ENCODE assay signal across 8 cellular contexts in the genomic region with DNA sequence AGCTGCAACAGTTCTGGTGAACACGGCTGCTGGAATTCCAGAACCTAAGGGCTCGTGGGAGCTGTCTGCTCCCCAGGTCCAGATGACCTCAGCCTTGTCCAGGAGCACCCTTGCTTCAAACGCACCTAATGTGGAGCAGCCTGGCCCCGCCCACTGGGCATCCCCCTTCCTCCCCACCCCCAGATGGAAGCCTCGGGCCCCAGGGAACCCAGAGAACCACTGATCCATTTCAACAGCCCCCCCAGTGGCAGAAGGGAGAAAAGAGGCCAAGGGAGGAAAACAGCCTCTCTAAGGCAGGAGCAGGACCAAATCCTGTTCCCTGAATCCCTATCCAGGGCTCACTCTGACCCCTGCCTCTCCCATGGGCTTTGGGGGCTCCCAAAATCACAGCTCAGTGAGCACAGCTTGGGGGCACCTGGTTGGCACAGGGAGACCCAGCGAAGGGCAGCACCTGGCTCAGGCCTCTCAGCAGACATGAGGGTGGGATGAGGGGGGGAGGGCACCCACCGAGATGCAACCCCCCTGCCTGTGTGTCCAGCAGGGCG. TPM values are rescaled to one million over a fixed set of nuclear protein-coding genes. Genes with fewer than 3 reads are reported as not detected.
A peak's percentile ranks its signal among the peaks of the same experiment; 100 is the strongest.
DNase-seq lines count a peak whose midpoint lies in the region; TF ChIP-seq lines count a peak whose summit lies in the region.

No MANE protein-coding gene starts in this region.

- H3K9ac ChIP-seq in neuronal stem cell (ENCODE audit: low read depth, low read length, poor library complexity), result no peak overlapping the region

- peak overlapping the region; percentile 74 for H3K4me3 ChIP-seq in GM06990 (replicated peaks; ENCODE audit: low read depth, low read length)
- no peak overlapping the region for H3K4me3 ChIP-seq in neuronal stem cell (ENCODE audit: low read length in 2 of 2)

- H2AK5ac ChIP-seq in neuronal stem cell (ENCODE audit: low read depth, low read length), result no peak overlapping the region

- H4K91ac ChIP-seq in neuronal stem cell (ENCODE audit: low read depth, low read length, poor library complexity), result no peak overlapping the region

- H3K27ac ChIP-seq in caudate nucleus (ENCODE audit: low read depth, low read length), result peak overlapping the region; percentile 31
- no peak overlapping the region for H3K27ac ChIP-seq in neuronal stem cell (replicated peaks; ENCODE audit: low read length)

- peaks cover 6 to 8% of the 10 kb centered on the region in 2 donors for H3K4me1 ChIP-seq in neuronal stem cell (ENCODE audit: control insufficient read depth in 2 of 2, insufficient read depth in 1 of 2, low read depth in 1 of 2, low read length in 2 of 2)

- H3K27me3 ChIP-seq in GM06990 (replicated peaks; ENCODE audit: control insufficient read depth, insufficient read depth, low read length), result no peaks in the 10 kb centered on the region
- peaks cover 0 to 22% (median 0%) of the 10 kb centered on the region in 3 experiments for H3K27me3 ChIP-seq in neuronal stem cell (ENCODE audit: control insufficient read depth in 3 of 3, insufficient read depth in 3 of 3, low read depth in 1 of 3, low read length in 3 of 3)

- H3K4me2 ChIP-seq in neuronal stem cell (ENCODE audit: insufficient read depth, low read length, poor library complexity, severe bottlenecking), result no peak overlapping the region

- no peak overlapping the region for H2BK12ac ChIP-seq in neuronal stem cell (ENCODE audit: low read length)

- no peak overlapping the region for H2BK120ac ChIP-seq in neuronal stem cell (ENCODE audit: low read depth, low read length)

- peak overlapping the region; percentile 61 for H3K14ac ChIP-seq in neuronal stem cell (ENCODE audit: low read length)

- in situ Hi-C loops in KBM-7 (cut with MboI; ENCODE audit: low pct_unique_long_range_greater_than_20kb, low sequenced_read_pairs), result no loop called here

- H2BK5ac ChIP-seq in neuronal stem cell (ENCODE audit: low read length), result no peak overlapping the region

- H3K79me1 ChIP-seq in neuronal stem cell (ENCODE audit: low read depth, low read length), result no peaks in the 10 kb centered on the region

- no peak overlapping the region for H4K8ac ChIP-seq in neuronal stem cell (ENCODE audit: low read depth, low read length)

- peak overlapping the region; percentile 29 for H3K18ac ChIP-seq in neuronal stem cell (ENCODE audit: low read length)

- no peak overlapping the region for H2BK15ac ChIP-seq in neuronal stem cell (ENCODE audit: low read length)

- H3K4ac ChIP-seq in neuronal stem cell (ENCODE audit: low read length), result no peak overlapping the region

- WGBS in neuronal stem cell (ENCODE audit: extremely low coverage in 2 of 2, insufficient read length in 2 of 2, insufficient replicate concordance in 1 of 2), 2 donors, result no CpG with 5 or more reads among the region's 8 CpGs

- no peak for DNase-seq in GM06990 (ENCODE audit: extremely low read depth, insufficient read length)
- peak; percentile 19 for DNase-seq in SKM-1 treated with dmso at 0.1 percent for 144 hours (lab: John Stamatoyannopoulos, UW; ENCODE audit: unreplicated experiment)
- DNase-seq in caudate nucleus (lab: John Stamatoyannopoulos, UW), result peak in 1 of 61 donors; percentile 23
- no peak for DNase-seq in neuronal stem cell (ENCODE audit: low spot score)
- no peak for DNase-seq in DMS153 (lab: John Stamatoyannopoulos, UW)
- DNase-seq in KBM-7, result no peak
- DNase-seq in NCI-H146 (lab: John Stamatoyannopoulos, UW), result no peak
- no peak for DNase-seq in NCI-H2196 (lab: John Stamatoyannopoulos, UW; ENCODE audit: unreplicated experiment)

- no peak overlapping the region for H3K23ac ChIP-seq in neuronal stem cell (ENCODE audit: low read depth, low read length, poor library complexity)

- peak; percentile 13 for TF ChIP-seq CTCF in GM06990 (IDR thresholded peaks at IDR 0.05; ENCODE audit: insufficient read depth, low read length, poor library complexity, severe bottlenecking)

- H3K36me3 ChIP-seq in GM06990 (ENCODE audit: control insufficient read depth, insufficient read depth, low read length) (no peaks in the 10 kb centered on the region), neuronal stem cell (replicated peaks in 1 of 2; ENCODE audit: control insufficient read depth in 2 of 2, insufficient read depth in 2 of 2, low read length in 2 of 2) (no peaks in the 10 kb centered on the region)

- H2AFZ ChIP-seq in neuronal stem cell (ENCODE audit: low read length), result no peak overlapping the region

- H3K9me3 ChIP-seq in neuronal stem cell (replicated peaks in 1 of 2; ENCODE audit: control insufficient read depth in 2 of 2, insufficient read depth in 1 of 2, low read depth in 1 of 2, low read length in 2 of 2), result no peaks in the 10 kb centered on the region

RNA-seq across cellular contexts. Expression of a gene that starts 1.2 kb away (rescaled TPM):
- polyA plus RNA-seq in neuronal stem cell (2013, experiment 1 of 2), result not detected
- not detected for polyA plus RNA-seq in neuronal stem cell (2013, experiment 2 of 2)

RNA-seq across cellular contexts. Expression of a gene that starts 39.4 kb away (rescaled TPM):
- 1.2 TPM for polyA plus RNA-seq in neuronal stem cell (2013, experiment 1 of 2)
- polyA plus RNA-seq in neuronal stem cell (2013, experiment 2 of 2), result 1.1 TPM
